Comparison of ENCODE assay signal across 13 cellular contexts in genomic region chr16:58829096-58829495, GRCh38.
"Had no signal": no experiment of that assay in that cellular context is flagged by ENCODE, and none has a peak within 500 bp of the region (broad histone marks: within the 10 kb centered on the region; RNA-seq: fewer than 3 reads in every experiment).

No MANE protein-coding gene starts in this region.

- H3K4me1 ChIP-seq: ascending aorta, gastroesophageal sphincter, parathyroid adenoma, right lobe of liver had no signal

- H3K36me3 Mint-ChIP-seq: activated naive CD8-positive, alpha-beta T cell treated with anti-CD3 and anti-CD28 coated beads, Interleukin-2, amount 10 ng/mL, durations not matched to agents 7 days and 5 days had no signal

- H3K36me3 ChIP-seq: ascending aorta, gastroesophageal sphincter, right lobe of liver, WERI-Rb-1 had no signal

- H3K27ac ChIP-seq: ascending aorta, gastroesophageal sphincter, parathyroid adenoma, right lobe of liver, WERI-Rb-1 had no signal

- H3K4me3 Mint-ChIP-seq: activated CD8-positive, alpha-beta T cell treated with anti-CD3 and anti-CD28 coated beads, Interleukin-2, amount 10 ng/mL, durations not matched to agents 7 days and 5 days; activated naive CD8-positive, alpha-beta T cell treated with anti-CD3 and anti-CD28 coated beads, Interleukin-2, amount 10 ng/mL, durations not matched to agents 7 days and 5 days had no signal

- ATAC-seq: activated CD8-positive, alpha-beta T cell treated with anti-CD3 and anti-CD28 coated beads, Interleukin-2, amount 10 ng/mL, durations not matched to agents 7 days and 5 days; gastroesophageal sphincter; right lobe of liver had no signal

- H3K9me3 Mint-ChIP-seq: activated naive CD8-positive, alpha-beta T cell treated with anti-CD3 and anti-CD28 coated beads, Interleukin-2, amount 10 ng/mL, durations not matched to agents 7 days and 5 days had no signal

- H3K27ac Mint-ChIP-seq: activated CD8-positive, alpha-beta T cell treated with anti-CD3 and anti-CD28 coated beads, Interleukin-2, amount 10 ng/mL, durations not matched to agents 7 days and 5 days; activated naive CD8-positive, alpha-beta T cell treated with anti-CD3 and anti-CD28 coated beads, Interleukin-2, amount 10 ng/mL, durations not matched to agents 7 days and 5 days had no signal

- DNase-seq: activated CD4-positive, alpha-beta T cell treated with anti-CD3 and anti-CD28 coated beads for 4 hours; activated CD8-positive, alpha-beta memory T cell treated with anti-CD3 and anti-CD28 coated beads, Interleukin-2, amount 50 U/mL, for 48 hours; activated CD8-positive, alpha-beta T cell treated with anti-CD3 and anti-CD28 coated beads, Interleukin-2, amount 10 ng/mL, durations not matched to agents 7 days and 5 days; activated naive CD8-positive, alpha-beta T cell treated with anti-CD3 and anti-CD28 coated beads, Interleukin-2, amount 10 ng/mL, durations not matched to agents 7 days and 5 days; kidney; right lobe of liver; stimulated activated naive CD4-positive, alpha-beta T cell treated with Interleukin-2 at 50 U/mL for 16 hours; T-helper 1 cell; trophoblast cell; WERI-Rb-1 had no signal

- H3K27me3 ChIP-seq: ascending aorta, gastroesophageal sphincter, right lobe of liver had no signal

- H3K79me2 ChIP-seq: parathyroid adenoma had no signal

- H3K9me3 ChIP-seq: ascending aorta, right lobe of liver had no signal

- H3K4me3 ChIP-seq: ascending aorta, gastroesophageal sphincter, right lobe of liver had no signal

- H3K4me1 Mint-ChIP-seq: activated naive CD8-positive, alpha-beta T cell treated with anti-CD3 and anti-CD28 coated beads, Interleukin-2, amount 10 ng/mL, durations not matched to agents 7 days and 5 days had no signal

- H2AFZ ChIP-seq: parathyroid adenoma had no signal
